Comparison of ENCODE assay signal across 8 cellular contexts in genomic region chr14:34715108-34715863, GRCh38. TPM values are rescaled to one million over a fixed set of nuclear protein-coding genes. Genes with fewer than 3 reads are reported as not detected.
DNase-seq lines count a peak whose midpoint lies in the region; ATAC-seq and TF ChIP-seq lines count a peak whose summit lies in the region.

No MANE protein-coding gene starts in this region.

- no peak overlapping the region for H2AK5ac ChIP-seq in mesendoderm (ENCODE audit: low read length)

- H3K4me3 ChIP-seq in cardiac muscle cell (peak overlapping the region; percentile 55), body of pancreas (peak overlapping the region in 1 of 2 donors; percentile 77), mesendoderm (ENCODE audit: low read length) (no peak overlapping the region), urinary bladder (ENCODE audit: low read depth, low read length) (peak overlapping the region; percentile 87)

- H3K4ac ChIP-seq in mesendoderm (ENCODE audit: low read depth, low read length): no peak overlapping the region

- H3K9ac ChIP-seq in mesendoderm (ENCODE audit: low read length): peak overlapping the region; percentile 69

- TF ChIP-seq CTCF in cardiac muscle cell (IDR thresholded peaks at IDR 0.05; ENCODE audit: low read depth, low read length) (no peak), body of pancreas (IDR thresholded peaks at IDR 0.05) (no peak)

- H2BK5ac ChIP-seq in mesendoderm (ENCODE audit: low read length): no peak overlapping the region

- no peak overlapping the region for H2BK15ac ChIP-seq in mesendoderm (replicated peaks; ENCODE audit: low read depth)

- H3K56ac ChIP-seq in mesendoderm (ENCODE audit: low read length): peak overlapping the region; percentile 92

- H3K36me3 ChIP-seq in cardiac muscle cell (peaks cover 9% of the 10 kb centered on the region), body of pancreas (replicated peaks in 1 of 2; ENCODE audit: insufficient read depth in 1 of 2, low read depth in 2 of 2) (peaks cover 0 to 7% of the 10 kb centered on the region in 2 donors), mesendoderm (ENCODE audit: control insufficient read depth, insufficient read depth, low read length) (no peaks in the 10 kb centered on the region), urinary bladder (ENCODE audit: insufficient read depth) (no peaks in the 10 kb centered on the region)

- DNase-seq in cardiac muscle cell (ENCODE audit: low read depth in 1 of 2, low spot score in 1 of 2): no peak
- DNase-seq in cardiac septum (ENCODE audit: low spot score): no peak
- DNase-seq in body of pancreas: no peak
- DNase-seq in mesendoderm: no peak
- DNase-seq in NCI-H2081 (lab: John Stamatoyannopoulos, UW): no peak

- ATAC-seq in body of pancreas (no peak), HG03565 (IDR thresholded peaks at IDR 0.05; ENCODE audit: unreplicated experiment) (no peak), GM18909 (IDR thresholded peaks at IDR 0.05; ENCODE audit: poor library complexity, unreplicated experiment) (no peak)

- H4K5ac ChIP-seq in mesendoderm (ENCODE audit: low read length): no peak overlapping the region

- H3K79me2 ChIP-seq in mesendoderm (ENCODE audit: control insufficient read depth, insufficient read depth, low read length): peaks cover 2% of the 10 kb centered on the region

- H3K27me3 ChIP-seq in cardiac muscle cell: no peaks in the 10 kb centered on the region
- no peaks in the 10 kb centered on the region for H3K27me3 ChIP-seq in body of pancreas
- H3K27me3 ChIP-seq in mesendoderm (ENCODE audit: insufficient read depth, low read length, poor library complexity): no peaks in the 10 kb centered on the region

- H3K4me2 ChIP-seq in mesendoderm (ENCODE audit: low read length): no peak overlapping the region

- H3K18ac ChIP-seq in mesendoderm (ENCODE audit: low read length): no peak overlapping the region

- no peak overlapping the region for H3K23ac ChIP-seq in mesendoderm (ENCODE audit: low read length)

- no peak overlapping the region for H2BK120ac ChIP-seq in mesendoderm (ENCODE audit: low read depth, low read length)

- H3K4me1 ChIP-seq in cardiac muscle cell (ENCODE audit: low read depth): peaks cover 30% of the 10 kb centered on the region
- H3K4me1 ChIP-seq in body of pancreas: peaks cover 26% of the 10 kb centered on the region
- no peaks in the 10 kb centered on the region for H3K4me1 ChIP-seq in mesendoderm (ENCODE audit: control insufficient read depth, low read depth, low read length)
- peaks cover 2% of the 10 kb centered on the region for H3K4me1 ChIP-seq in urinary bladder (ENCODE audit: insufficient read depth)

- peaks cover 5% of the 10 kb centered on the region for H3K79me1 ChIP-seq in mesendoderm (ENCODE audit: low read length)

- WGBS in body of pancreas, 2 donors: 36 to 40% methylated on average over 9 of the region's 9 CpGs
- WGBS in mesendoderm (ENCODE audit: extremely low coverage, insufficient coverage, low lambda C conversion rate): no CpG with 5 or more reads among the region's 9 CpGs
- 30% methylated on average over 9 of the region's 9 CpGs for WGBS in urinary bladder

- no peak overlapping the region for H4K8ac ChIP-seq in mesendoderm (ENCODE audit: low read depth, low read length)

- H3K9me3 ChIP-seq in cardiac muscle cell (ENCODE audit: low read depth): no peaks in the 10 kb centered on the region
- no peaks in the 10 kb centered on the region for H3K9me3 ChIP-seq in body of pancreas

- intact Hi-C loops in cardiac septum (cut with DNase I) (loop anchor here (5.0 to 10.0 kb wide), 2 partner anchors 157 to 690 kb away; partner anchors contain the start of gene NFKBIA), body of pancreas (cut with DNase I) (no loop called here)

- no peak overlapping the region for H3K27ac ChIP-seq in cardiac muscle cell
- peak overlapping the region in 3 of 4 donors; percentile 93 to 97 (median 95) for H3K27ac ChIP-seq in body of pancreas
- H3K27ac ChIP-seq in mesendoderm (ENCODE audit: low read depth, low read length): no peak overlapping the region
- peak overlapping the region; percentile 76 for H3K27ac ChIP-seq in urinary bladder (ENCODE audit: low read depth)

- no peak for TF ChIP-seq POLR2A in body of pancreas (IDR thresholded peaks at IDR 0.05)

RNA-seq across cellular contexts. Expression of gene CFL2, which starts 0.9 kb away (rescaled TPM):
- total RNA-seq in cardiac muscle cell (37.5 and 73.1 TPM in 2 replicates), cardiac septum (673 TPM), body of pancreas (10 to 100 TPM; 10.9 to 32.3 TPM), urinary bladder (296 TPM)
- polyA plus RNA-seq in cardiac muscle cell (143 and 186 TPM in 2 replicates), urinary bladder (176 TPM)
- polyA plus RNA-seq in mesendoderm (2013, experiment 1 of 2): 25.3 TPM
- 26.6 TPM for polyA plus RNA-seq in mesendoderm (2013, experiment 2 of 2)

Comparison
In these comparisons a context has a peak if more than half of its experiments do, and no peak if none do; other contexts are left out.
1. H3K27ac ChIP-seq: peak in body of pancreas (3 of 4) and urinary bladder (single experiment); none in cardiac muscle cell (single experiment) and mesendoderm (single experiment).